13 cellular contexts compared by ENCODE assay signal in genomic region chr1:101451888-101452287, GRCh38.
DNase-seq lines count a peak whose midpoint lies in the region; ATAC-seq, FAIRE-seq and TF ChIP-seq lines count a peak whose summit lies in the region.
"Had no signal": no experiment of that assay in that cellular context is flagged by ENCODE, and none has a peak within 500 bp of the region (broad histone marks: within the 10 kb centered on the region; RNA-seq: fewer than 3 reads in every experiment).

No MANE protein-coding gene starts in this region.

- POLR2A ChIA-PET in SK-N-SH (lab: Yijun Ruan, JAX) = no interaction called here

- no peaks in the 10 kb centered on the region for H3K27me3 ChIP-seq in SK-N-SH (ENCODE audit: insufficient read depth)
- H3K27me3 ChIP-seq: BLaER1, upper lobe of left lung had no signal

- peak; percentile 72 for ATAC-seq in GM19025 (IDR thresholded peaks at IDR 0.05; ENCODE audit: low read depth, unreplicated experiment)
- ATAC-seq in HG02840 (IDR thresholded peaks at IDR 0.05; ENCODE audit: low FRiP score, unreplicated experiment) = peak; percentile 70

- no peak for TF ChIP-seq EP300 in SK-N-SH (IDR thresholded peaks at IDR 0.05; ENCODE audit: borderline replicate concordance in 1 of 2, low read depth in 1 of 2, low read length in 1 of 2)

- H3K4me3 ChIP-seq in GM12864 (ENCODE audit: low read depth, low read length) (no peak overlapping the region), SK-N-SH (ENCODE audit: low read depth in 2 of 2, low read length in 1 of 2) (no peak overlapping the region)
- H3K4me3 ChIP-seq in Jurkat, Clone E6-1 (ENCODE audit: low read length) = no peak overlapping the region
- H3K4me3 ChIP-seq: BLaER1, upper lobe of left lung had no signal

- DNase-seq in GM12864 (ENCODE audit: low read depth) (peak; percentile 48), SK-N-SH (no peak), HTR-8/SVneo (ENCODE audit: insufficient read length, low spot score) (no peak), AG20443 (ENCODE audit: low spot score) (no peak)
- peak; percentile 44 for DNase-seq in Jurkat, Clone E6-1 (ENCODE audit: low read depth, low spot score)
- no peak for DNase-seq in activated effector memory CD4-positive, alpha-beta T cell treated with Interleukin-2 at 50 U/mL for 16 hours
- DNase-seq: erythroblast, NCI-H1930, nephron progenitor cell, upper lobe of left lung had no signal

- 45% methylated on average over 6 of the region's 6 CpGs for WGBS in SK-N-SH (ENCODE audit: low lambda C conversion rate)

- CTCF ChIA-PET in SK-N-SH (lab: Yijun Ruan, JAX) = no interaction called here

- H4K20me1 ChIP-seq in SK-N-SH (ENCODE audit: insufficient read depth) = no peaks in the 10 kb centered on the region
- H4K20me1 ChIP-seq: BLaER1 had no signal

- no peak overlapping the region for H2AFZ ChIP-seq in SK-N-SH (ENCODE audit: low read depth)

- H3F3A ChIP-seq in SK-N-SH (replicated peaks; ENCODE audit: insufficient read depth) = no peaks in the 10 kb centered on the region

- H3K36me3 ChIP-seq in SK-N-SH (replicated peaks in 1 of 2; ENCODE audit: control insufficient read depth in 1 of 2, insufficient read depth in 2 of 2, low read length in 1 of 2) = no peaks in the 10 kb centered on the region
- H3K36me3 ChIP-seq: upper lobe of left lung had no signal

- H3K4me2 ChIP-seq in SK-N-SH = no peak overlapping the region
- H3K4me2 ChIP-seq: BLaER1 had no signal

- FAIRE-seq in HTR-8/SVneo (lab: Jason Lieb, UNC) = no peak

- H3K9me2 ChIP-seq in SK-N-SH = no peaks in the 10 kb centered on the region

- no peaks in the 10 kb centered on the region for H3K79me2 ChIP-seq in SK-N-SH (ENCODE audit: insufficient read depth)

- H3K9me3 ChIP-seq in SK-N-SH = no peaks in the 10 kb centered on the region
- H3K9me3 ChIP-seq: upper lobe of left lung had no signal

- TF ChIP-seq CTCF in GM12864 (IDR thresholded peaks at IDR 0.05; ENCODE audit: low read depth, low read length, missing control alignments) = no peak
- no peak for TF ChIP-seq CTCF in SK-N-SH (IDR thresholded peaks at IDR 0.05)

- H3K9ac ChIP-seq in SK-N-SH = no peak overlapping the region
- H3K9ac ChIP-seq: BLaER1 had no signal

- no peak for TF ChIP-seq RAD21 in SK-N-SH (IDR thresholded peaks at IDR 0.05; ENCODE audit: low read length)

- H3K4me1 ChIP-seq in SK-N-SH (ENCODE audit: control insufficient read depth in 1 of 2, insufficient read depth in 2 of 2, low read depth in 1 of 2, low read length in 1 of 2) = no peaks in the 10 kb centered on the region
- H3K4me1 ChIP-seq: upper lobe of left lung had no signal

- H3K27ac ChIP-seq in SK-N-SH (ENCODE audit: low read depth in 2 of 2, low read length in 1 of 2) = no peak overlapping the region
- H3K27ac ChIP-seq: BLaER1, upper lobe of left lung had no signal

TF ChIP-seq in SK-N-SH, 30 proteins besides CTCF, POLR2A, EP300 and RAD21:
- TF ChIP-seq RXRA (IDR thresholded peaks at IDR 0.05; ENCODE audit: borderline replicate concordance, low read depth) (no peak), USF2 (IDR thresholded peaks at IDR 0.05; ENCODE audit: borderline replicate concordance, low read depth, low read length) (no peak), ZBTB33 (IDR thresholded peaks at IDR 0.05; ENCODE audit: borderline replicate concordance, low read depth) (no peak), POLR2AphosphoS5 (IDR thresholded peaks at IDR 0.05; ENCODE audit: low read depth, low read length) (no peak), MEF2A (IDR thresholded peaks at IDR 0.05; ENCODE audit: borderline replicate concordance, low read depth) (no peak)
- TF ChIP-seq, protein P1, sequence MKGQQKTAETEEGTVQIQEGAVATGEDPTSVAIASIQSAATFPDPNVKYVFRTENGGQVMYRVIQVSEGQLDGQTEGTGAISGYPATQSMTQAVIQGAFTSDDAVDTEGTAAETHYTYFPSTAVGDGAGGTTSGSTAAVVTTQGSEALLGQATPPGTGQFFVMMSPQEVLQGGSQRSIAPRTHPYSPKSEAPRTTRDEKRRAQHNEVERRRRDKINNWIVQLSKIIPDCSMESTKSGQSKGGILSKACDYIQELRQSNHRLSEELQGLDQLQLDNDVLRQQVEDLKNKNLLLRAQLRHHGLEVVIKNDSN (IDR thresholded peaks at IDR 0.05; ENCODE audit: borderline replicate concordance, low read depth) = no peak

Comparison
In these comparisons a context has a peak if more than half of its experiments do, and no peak if none do; other contexts are left out.
1. DNase-seq: peak in GM12864 (single experiment) and Jurkat, Clone E6-1 (single experiment); none in SK-N-SH (single experiment), HTR-8/SVneo (single experiment), AG20443 (single experiment) and activated effector memory CD4-positive, alpha-beta T cell treated with Interleukin-2 at 50 U/mL for 16 hours (single experiment).